In the genomic region with DNA sequence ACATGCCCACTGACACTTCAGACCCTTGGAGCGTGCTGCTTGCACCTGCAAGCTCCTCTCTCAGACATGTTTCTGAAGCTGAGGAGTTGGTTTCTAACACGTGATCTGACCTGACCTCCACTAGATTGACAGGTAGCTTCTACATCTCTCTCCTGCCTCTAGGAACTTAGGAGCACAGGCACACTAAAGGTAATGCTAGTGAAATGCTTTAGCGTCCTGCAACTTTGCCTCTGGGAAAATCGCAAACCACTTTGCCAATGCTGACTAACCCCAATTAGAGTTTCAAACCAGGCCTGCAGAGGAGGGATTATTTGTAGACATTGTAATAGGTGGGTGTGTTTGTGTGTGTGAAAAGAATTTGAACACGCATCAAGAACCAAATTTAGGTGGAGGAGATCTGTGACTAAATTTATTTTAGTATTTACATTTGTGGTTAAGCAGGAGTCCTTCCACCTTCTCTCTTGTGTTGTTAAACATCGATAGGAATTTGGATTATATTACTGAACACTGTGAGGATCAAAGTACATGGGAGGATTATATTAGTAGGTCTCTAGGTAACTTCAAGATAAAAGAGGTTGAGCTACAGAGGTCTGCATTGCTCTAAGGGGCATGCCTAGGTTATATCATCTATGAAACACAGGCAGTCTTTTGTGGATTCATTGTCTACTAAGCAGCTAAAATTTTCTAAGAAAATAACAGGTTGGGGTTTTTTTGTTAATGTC, we compare ENCODE assay signal across 20 cellular contexts. TPM values are rescaled to one million over a fixed set of nuclear protein-coding genes. Genes with fewer than 3 reads are reported as not detected.
DNase-seq lines count a peak whose midpoint lies in the region; ATAC-seq and TF ChIP-seq lines count a peak whose summit lies in the region.
"Had no signal": no experiment of that assay in that cellular context is flagged by ENCODE, and none has a peak within 500 bp of the region (broad histone marks: within the 10 kb centered on the region; RNA-seq: fewer than 3 reads in every experiment).

No MANE protein-coding gene starts in this region.

- in situ Hi-C loops in GM13977 (cut with MboI; ENCODE audit: low pct_unique_long_range_greater_than_20kb, low sequenced_read_pairs, unreplicated experiment), result no loop called here

- H3K4me3 ChIP-seq in psoas muscle, result no peak overlapping the region
- H3K4me3 ChIP-seq: smooth muscle cell, vagina had no signal

- H3K4me1 Mint-ChIP-seq in immature natural killer cell, result peaks cover 79 to 95% of the 10 kb centered on the region in 2 donors

- H3K27ac Mint-ChIP-seq in immature natural killer cell, result peak overlapping the region in 4 of 6 donors; percentile 11 to 83 (median 35)

- no peaks in the 10 kb centered on the region for H3K4me1 ChIP-seq in psoas muscle
- H3K4me1 ChIP-seq: vagina had no signal

- H3K9me3 Mint-ChIP-seq in immature natural killer cell, result no peaks in the 10 kb centered on the region
- H3K9me3 Mint-ChIP-seq: naive thymus-derived CD8-positive, alpha-beta T cell had no signal

- peak; percentile 36 for ATAC-seq in GM18498 (IDR thresholded peaks at IDR 0.05; ENCODE audit: unreplicated experiment)
- ATAC-seq in GM19452 (IDR thresholded peaks at IDR 0.05; ENCODE audit: unreplicated experiment), result no peak
- no peak for ATAC-seq in psoas muscle
- ATAC-seq: naive thymus-derived CD8-positive, alpha-beta T cell had no signal

- intact Hi-C loops in psoas muscle (cut with DNase I), result no loop called here

- no peaks in the 10 kb centered on the region for H3K9me3 ChIP-seq in psoas muscle
- H3K9me3 ChIP-seq: vagina had no signal

- peaks cover 0 to 11% (median 0%) of the 10 kb centered on the region in 3 donors for H3K36me3 Mint-ChIP-seq in immature natural killer cell

- POLR2A ChIA-PET in HEK293T (lab: Yijun Ruan, JAX), result no interaction called here

- no peak overlapping the region for H3K27ac ChIP-seq in psoas muscle
- H3K27ac ChIP-seq: vagina had no signal

- H3K27me3 Mint-ChIP-seq in immature natural killer cell (ENCODE audit: low read depth in 3 of 3), result peaks cover 0 to 4% (median 2%) of the 10 kb centered on the region in 3 donors
- H3K27me3 Mint-ChIP-seq: naive thymus-derived CD8-positive, alpha-beta T cell had no signal

- no peaks in the 10 kb centered on the region for H3K36me3 ChIP-seq in psoas muscle (ENCODE audit: insufficient read depth in 1 of 2, low read depth in 1 of 2)
- H3K36me3 ChIP-seq: vagina had no signal

- H3K27me3 ChIP-seq in psoas muscle (ENCODE audit: insufficient read depth in 3 of 3, low read length in 2 of 3), result no peaks in the 10 kb centered on the region
- H3K27me3 ChIP-seq: vagina had no signal

- H3K4me3 Mint-ChIP-seq in immature natural killer cell, result no peak overlapping the region

- WGBS in psoas muscle, 3 donors, result 76 to 80% (median 78%) methylated on average over 6 of the region's 6 CpGs

- TF ChIP-seq CTCF in GM13977 (IDR thresholded peaks at IDR 0.05; ENCODE audit: extremely low read depth, insufficient read depth, missing control alignments) (no peak), psoas muscle (IDR thresholded peaks at IDR 0.05) (no peak)

- CTCF ChIA-PET in HEK293T (lab: Yijun Ruan, JAX), result interaction anchor here (0.6 to 2.2 kb wide), 3 partner anchors 10 to 332 kb away, joined by 3 to 10 read pairs (median 9); no protein-coding TSS in a partner anchor

- no peak for DNase-seq in HEK293T (ENCODE audit: extremely low spot score)
- peak; percentile 59 for DNase-seq in M059J (ENCODE audit: low read depth)
- DNase-seq in immature natural killer cell, result no peak
- no peak for DNase-seq in GM13977 (ENCODE audit: low spot score)
- DNase-seq in NCI-H1694 treated with DMSO at 0.1 percent for 48 hours (lab: John Stamatoyannopoulos, UW), result no peak
- DNase-seq in psoas muscle, result no peak
- DNase-seq: activated CD4-positive, alpha-beta T cell treated with anti-CD3 and anti-CD28 coated beads for 1 hour; activated effector memory CD4-positive, alpha-beta T cell treated with anti-CD3 and anti-CD28 coated beads, Interleukin-2, amount 50 U/mL, for 16 hours; aorta; DMS79 treated with DMSO at 0.1 percent for 48 hours; Kasumi-1; naive thymus-derived CD8-positive, alpha-beta T cell; NCI-H1436; posterior cingulate gyrus; stimulated activated CD4-positive, alpha-beta T cell treated with anti-CD3 and anti-CD28 coated beads, Interleukin-4, amount 100 ng/mL, for 4 hours; substantia nigra had no signal

TF ChIP-seq in HEK293T, 16 proteins besides CTCF, POLR2A, EP300 and RAD21:
- TF ChIP-seq HDGF (IDR thresholded peaks at IDR 0.05; ENCODE audit: borderline replicate concordance) (no peak), FOXA1 (IDR thresholded peaks at IDR 0.05) (no peak), CTBP1 (IDR thresholded peaks at IDR 0.05; ENCODE audit: borderline replicate concordance) (no peak), BHLHE40 (IDR thresholded peaks at IDR 0.05; ENCODE audit: borderline replicate concordance) (no peak), SP1 (IDR thresholded peaks at IDR 0.05) (no peak), SUZ12 (IDR thresholded peaks at IDR 0.05) (no peak)
- TF ChIP-seq, protein P1, sequence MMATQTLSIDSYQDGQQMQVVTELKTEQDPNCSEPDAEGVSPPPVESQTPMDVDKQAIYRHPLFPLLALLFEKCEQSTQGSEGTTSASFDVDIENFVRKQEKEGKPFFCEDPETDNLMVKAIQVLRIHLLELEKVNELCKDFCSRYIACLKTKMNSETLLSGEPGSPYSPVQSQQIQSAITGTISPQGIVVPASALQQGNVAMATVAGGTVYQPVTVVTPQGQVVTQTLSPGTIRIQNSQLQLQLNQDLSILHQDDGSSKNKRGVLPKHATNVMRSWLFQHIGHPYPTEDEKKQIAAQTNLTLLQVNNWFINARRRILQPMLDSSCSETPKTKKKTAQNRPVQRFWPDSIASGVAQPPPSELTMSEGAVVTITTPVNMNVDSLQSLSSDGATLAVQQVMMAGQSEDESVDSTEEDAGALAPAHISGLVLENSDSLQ (IDR thresholded peaks at IDR 0.05), result peak; percentile 39; the same call in 1 of the 2 replicates

RNA-seq across cellular contexts. Expression of a gene that starts 7.4 kb away (rescaled TPM):
- 0.79 and 0.96 TPM in 2 replicates for total RNA-seq in M059J (2014; rRNA removed; shearing (Covaris generic))
- 1 to 10 TPM in 2 of 3 donors, under 1 TPM in 1; 0.93 to 5.4 (median 2.2) TPM for polyA plus RNA-seq in immature natural killer cell
- 1 to 10 TPM in 1 of 4 donors, under 1 TPM in 3; 0.15 to 1.6 (median 0.33) TPM for total RNA-seq in psoas muscle
- polyA plus RNA-seq in psoas muscle, result under 1 TPM; 0.08 to 0.25 (median 0.22) TPM
